In genomic region chr1:107963601-107964396, GRCh38 we compare ENCODE assay signal across 8 cellular contexts. TPM values are rescaled to one million over a fixed set of nuclear protein-coding genes. Genes with fewer than 3 reads are reported as not detected.
DNase-seq lines count a peak whose midpoint lies in the region; ATAC-seq and TF ChIP-seq lines count a peak whose summit lies in the region.

No MANE protein-coding gene starts in this region.

- no peak overlapping the region for H3K27ac ChIP-seq in HUES64 (ENCODE audit: low read depth, low read length)
- peak overlapping the region; percentile 67 for H3K27ac ChIP-seq in naive thymus-derived CD4-positive, alpha-beta T cell (ENCODE audit: low read depth, low read length)
- peak overlapping the region in 1 of 2 donors; percentile 20 for H3K27ac ChIP-seq in thoracic aorta

- H3K4me1 Mint-ChIP-seq in activated CD4-positive, alpha-beta memory T cell treated with anti-CD3 and anti-CD28 coated beads, Interleukin-2, amount 10 ng/mL, durations not matched to agents 7 days and 5 days = peaks cover 33% of the 10 kb centered on the region
- H3K4me1 Mint-ChIP-seq in naive thymus-derived CD4-positive, alpha-beta T cell = peaks cover 15 to 43% (median 27%) of the 10 kb centered on the region in 7 donors

- peaks cover 31% of the 10 kb centered on the region for H3K27me3 Mint-ChIP-seq in activated CD4-positive, alpha-beta memory T cell treated with anti-CD3 and anti-CD28 coated beads, Interleukin-2, amount 10 ng/mL, durations not matched to agents 7 days and 5 days
- peaks cover 0 to 3% (median 0%) of the 10 kb centered on the region in 5 donors for H3K27me3 Mint-ChIP-seq in naive thymus-derived CD4-positive, alpha-beta T cell

- DNase-seq in ELF-1 (ENCODE audit: low read depth, low spot score) (peak; percentile 47), erythroblast (lab: John Stamatoyannopoulos, UW) (peak; percentile 27 to 33), thoracic aorta (ENCODE audit: low spot score) (no peak), mucosa of gallbladder (ENCODE audit: low spot score) (no peak)
- peak; percentile 38 for DNase-seq in activated CD4-positive, alpha-beta memory T cell treated with anti-CD3 and anti-CD28 coated beads, Interleukin-2, amount 10 ng/mL, durations not matched to agents 7 days and 5 days
- DNase-seq in naive thymus-derived CD4-positive, alpha-beta T cell = peak; percentile 27 to 70 (median 62)

- peak; percentile 86 for ATAC-seq in GM21423 (IDR thresholded peaks at IDR 0.05; ENCODE audit: unreplicated experiment)
- ATAC-seq in naive thymus-derived CD4-positive, alpha-beta T cell = peak; percentile 79
- ATAC-seq in thoracic aorta (ENCODE audit: insufficient number of reproducible peaks, low FRiP score, low read depth) = no peak

- peak overlapping the region; percentile 74 for H3K27ac Mint-ChIP-seq in activated CD4-positive, alpha-beta memory T cell treated with anti-CD3 and anti-CD28 coated beads, Interleukin-2, amount 10 ng/mL, durations not matched to agents 7 days and 5 days
- peak overlapping the region; percentile 79 to 98 (median 92) for H3K27ac Mint-ChIP-seq in naive thymus-derived CD4-positive, alpha-beta T cell

- peak overlapping the region; percentile 31 for H3K9ac ChIP-seq in HUES64 (ENCODE audit: low read depth, low read length)

- 11% methylated on average over 24 of the region's 24 CpGs for WGBS in HUES64

- no peaks in the 10 kb centered on the region for H3K9me3 Mint-ChIP-seq in activated CD4-positive, alpha-beta memory T cell treated with anti-CD3 and anti-CD28 coated beads, Interleukin-2, amount 10 ng/mL, durations not matched to agents 7 days and 5 days
- peaks cover 0 to 3% (median 0%) of the 10 kb centered on the region in 11 donors for H3K9me3 Mint-ChIP-seq in naive thymus-derived CD4-positive, alpha-beta T cell

- no peaks in the 10 kb centered on the region for H3K36me3 Mint-ChIP-seq in activated CD4-positive, alpha-beta memory T cell treated with anti-CD3 and anti-CD28 coated beads, Interleukin-2, amount 10 ng/mL, durations not matched to agents 7 days and 5 days (ENCODE audit: low read depth)
- peaks cover 0 to 8% (median 4%) of the 10 kb centered on the region in 5 donors for H3K36me3 Mint-ChIP-seq in naive thymus-derived CD4-positive, alpha-beta T cell

- CTCF ChIA-PET in activated CD4-positive, alpha-beta memory T cell treated with anti-CD3 and anti-CD28 coated beads, Interleukin-2, amount 10 ng/mL, durations not matched to agents 7 days and 5 days (lab: Charles Lee) = interaction anchor here (0.6 to 1.6 kb wide), 4 partner anchors 9 to 182 kb away, joined by 3 to 11 read pairs (median 4); no protein-coding TSS in a partner anchor
- CTCF ChIA-PET in naive thymus-derived CD4-positive, alpha-beta T cell (lab: Charles Lee) = interaction anchor here (0.5 to 1.6 kb wide), 7 partner anchors 10 to 1224 kb away, joined by 3 to 10 read pairs (median 3); no protein-coding TSS in a partner anchor

- H3K4me1 ChIP-seq in HUES64 (ENCODE audit: insufficient read depth, low read length) = peaks cover 18% of the 10 kb centered on the region
- H3K4me1 ChIP-seq in naive thymus-derived CD4-positive, alpha-beta T cell (ENCODE audit: control insufficient read depth in 2 of 2, insufficient read depth in 2 of 2, low read length in 2 of 2) = peaks cover 11% of the 10 kb centered on the region in 2 donors
- peaks cover 0 to 8% of the 10 kb centered on the region in 2 donors for H3K4me1 ChIP-seq in thoracic aorta (ENCODE audit: control insufficient read depth in 1 of 2, low read depth in 2 of 2)

- no peak for TF ChIP-seq CTCF in thoracic aorta (IDR thresholded peaks at IDR 0.05)

- H3K4me3 ChIP-seq in HUES64 (ENCODE audit: low read length) (peak overlapping the region; percentile 72), thoracic aorta (peak overlapping the region; percentile 66)
- peak overlapping the region; percentile 87 for H3K4me3 ChIP-seq in naive thymus-derived CD4-positive, alpha-beta T cell (ENCODE audit: low read length)

- POLR2A ChIA-PET in activated CD4-positive, alpha-beta memory T cell treated with anti-CD3 and anti-CD28 coated beads, Interleukin-2, amount 10 ng/mL, durations not matched to agents 7 days and 5 days (lab: Charles Lee) = interaction anchor here (0.6 to 1.5 kb wide), 8 partner anchors 12 to 595 kb away, joined by 3 to 4 read pairs (median 3); no protein-coding TSS in a partner anchor
- POLR2A ChIA-PET in naive thymus-derived CD4-positive, alpha-beta T cell (lab: Charles Lee) = interaction anchor here (0.5 to 1.7 kb wide), 6 partner anchors 82 to 236 kb away, joined by 3 to 5 read pairs (median 4); partner anchors contain the start of gene SLC25A24

- H3K36me3 ChIP-seq in HUES64 (ENCODE audit: insufficient read depth, low read length) (no peaks in the 10 kb centered on the region), thoracic aorta (no peaks in the 10 kb centered on the region)
- no peaks in the 10 kb centered on the region for H3K36me3 ChIP-seq in naive thymus-derived CD4-positive, alpha-beta T cell (ENCODE audit: control insufficient read depth in 2 of 3, insufficient read depth in 3 of 3, low read length in 3 of 3)

- H3K27me3 ChIP-seq in HUES64 (ENCODE audit: insufficient read depth, low read length) (peaks cover 28% of the 10 kb centered on the region), thoracic aorta (replicated peaks; ENCODE audit: insufficient read depth) (no peaks in the 10 kb centered on the region)
- H3K27me3 ChIP-seq in naive thymus-derived CD4-positive, alpha-beta T cell (ENCODE audit: control insufficient read depth in 2 of 2, insufficient read depth in 2 of 2, low read length in 2 of 2) = no peaks in the 10 kb centered on the region

- intact Hi-C loops in naive thymus-derived CD4-positive, alpha-beta T cell (cut with micrococcal nuclease) = loop anchor here (1.0 to 10.0 kb wide), 13 partner anchors 28 to 684 kb away; partner anchors contain the start of gene SLC25A24 (in 2 of the 2)

- H3K9me3 ChIP-seq in HUES64 (ENCODE audit: insufficient read depth, low read depth, low read length) = no peaks in the 10 kb centered on the region
- H3K9me3 ChIP-seq in naive thymus-derived CD4-positive, alpha-beta T cell (ENCODE audit: control insufficient read depth in 2 of 3, low read length in 3 of 3) = no peaks in the 10 kb centered on the region
- H3K9me3 ChIP-seq in thoracic aorta = no peaks in the 10 kb centered on the region

- peak overlapping the region; percentile 86 for H3K4me3 Mint-ChIP-seq in activated CD4-positive, alpha-beta memory T cell treated with anti-CD3 and anti-CD28 coated beads, Interleukin-2, amount 10 ng/mL, durations not matched to agents 7 days and 5 days
- H3K4me3 Mint-ChIP-seq in naive thymus-derived CD4-positive, alpha-beta T cell = peak overlapping the region; percentile 91 to 99 (median 98)

- no peak for TF ChIP-seq POLR2A in erythroblast (IDR thresholded peaks at IDR 0.05; ENCODE audit: low read length)

RNA-seq across cellular contexts. Expression of gene VAV3, which starts 1.2 kb away (rescaled TPM):
- polyA plus RNA-seq in HUES64 (2013, experiment 1 of 2) = 4.4 TPM
- 4.3 TPM for polyA plus RNA-seq in HUES64 (2013, experiment 2 of 2)
- 1 to 10 TPM; 2.0 to 2.3 TPM for total RNA-seq in activated CD4-positive, alpha-beta memory T cell treated with anti-CD3 and anti-CD28 coated beads, Interleukin-2, amount 10 ng/mL, durations not matched to agents 7 days and 5 days
- 10 to 100 TPM in 1 of 5 experiments, 1 to 10 TPM in 4; 1.4 to 23.2 (median 2.8) TPM for total RNA-seq in naive thymus-derived CD4-positive, alpha-beta T cell
- polyA plus RNA-seq in naive thymus-derived CD4-positive, alpha-beta T cell = 1 to 10 TPM; 1.3 to 2.1 TPM
- 1 to 10 TPM; 6.9 to 7.7 TPM for total RNA-seq in thoracic aorta
- total RNA-seq in mucosa of gallbladder = 2.4 TPM

Comparison
In these comparisons a context has a peak if more than half of its experiments do, and no peak if none do; other contexts are left out.
1. DNase-seq: peak in ELF-1 (single experiment), activated CD4-positive, alpha-beta memory T cell treated with anti-CD3 and anti-CD28 coated beads, Interleukin-2, amount 10 ng/mL, durations not matched to agents 7 days and 5 days (single experiment), erythroblast (2 of 2) and naive thymus-derived CD4-positive, alpha-beta T cell (9 of 9); none in thoracic aorta (single experiment) and mucosa of gallbladder (single experiment).
2. Peak in every context shown above with its lines, with median percentiles within 50 percentile points of each other: H3K4me3 ChIP-seq.